1 cellular context compared by ENCODE assay signal in the genomic region with DNA sequence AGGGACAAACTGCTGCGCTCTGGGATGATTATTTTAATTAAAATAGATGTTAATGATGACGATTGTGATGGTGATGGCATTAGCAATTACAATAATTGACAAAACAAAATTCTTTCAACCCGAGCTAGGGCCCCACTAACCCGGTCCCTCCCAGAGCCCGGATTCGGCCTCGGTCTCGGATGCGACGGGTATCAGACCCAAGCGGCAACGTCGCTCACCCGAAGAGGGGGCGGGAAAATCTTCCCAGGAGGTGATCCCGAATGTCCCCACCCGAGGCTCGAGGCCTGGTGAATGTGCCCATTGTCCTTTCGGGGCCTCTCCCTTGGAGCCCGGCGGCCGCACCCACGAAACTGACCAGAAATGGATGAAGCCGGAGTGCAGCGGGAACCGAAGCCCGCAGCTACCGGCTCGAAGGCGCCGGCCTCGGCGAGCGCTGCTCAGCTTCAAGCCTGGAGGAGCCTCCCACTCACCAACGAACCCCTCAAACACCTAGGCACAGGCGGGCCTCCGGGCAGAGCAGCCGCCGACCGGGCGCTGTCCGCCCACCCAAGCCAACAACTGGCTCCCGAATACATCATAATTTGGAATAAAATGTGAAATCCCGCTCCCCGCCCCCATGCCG.
TF ChIP-seq lines count a peak whose summit lies in the region.

No MANE protein-coding gene starts in this region.

TF ChIP-seq in K562, 482 proteins besides CTCF, POLR2A, EP300 and RAD21 (continued from another document and continues in another):
- TF ChIP-seq POLR2AphosphoS5 (IDR thresholded peaks at IDR 0.05; ENCODE audit: control insufficient read depth, insufficient read depth, low read depth, low read length): no peak
- 0 out of 2 replicates have a peak, but pooled peaks have one; percentile 6 for TF ChIP-seq GATA2 (CRISPR knock-in tag; IDR thresholded peaks at IDR 0.05)
- no peak for TF ChIP-seq ZNF23 (CRISPR knock-in tag; IDR thresholded peaks at IDR 0.05)
- no peak for TF ChIP-seq SAP30 (IDR thresholded peaks at IDR 0.05; ENCODE audit: borderline replicate concordance, insufficient read depth, low read depth, low read length, poor library complexity, severe bottlenecking)
- no peak for TF ChIP-seq BCL6 (CRISPR knock-in tag; IDR thresholded peaks at IDR 0.05)
- TF ChIP-seq, protein P1, sequence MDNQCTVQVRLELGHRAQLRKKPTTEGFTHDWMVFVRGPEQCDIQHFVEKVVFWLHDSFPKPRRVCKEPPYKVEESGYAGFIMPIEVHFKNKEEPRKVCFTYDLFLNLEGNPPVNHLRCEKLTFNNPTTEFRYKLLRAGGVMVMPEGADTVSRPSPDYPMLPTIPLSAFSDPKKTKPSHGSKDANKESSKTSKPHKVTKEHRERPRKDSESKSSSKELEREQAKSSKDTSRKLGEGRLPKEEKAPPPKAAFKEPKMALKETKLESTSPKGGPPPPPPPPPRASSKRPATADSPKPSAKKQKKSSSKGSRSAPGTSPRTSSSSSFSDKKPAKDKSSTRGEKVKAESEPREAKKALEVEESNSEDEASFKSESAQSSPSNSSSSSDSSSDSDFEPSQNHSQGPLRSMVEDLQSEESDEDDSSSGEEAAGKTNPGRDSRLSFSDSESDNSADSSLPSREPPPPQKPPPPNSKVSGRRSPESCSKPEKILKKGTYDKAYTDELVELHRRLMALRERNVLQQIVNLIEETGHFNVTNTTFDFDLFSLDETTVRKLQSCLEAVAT (IDR thresholded peaks at IDR 0.05): peak; percentile 10 to 83; a peak in 2 of 4 replicates
- TF ChIP-seq ZSCAN29 (IDR thresholded peaks at IDR 0.05): peak; percentile 43; the same call in 1 of the 2 replicates
- TF ChIP-seq, protein P2, sequence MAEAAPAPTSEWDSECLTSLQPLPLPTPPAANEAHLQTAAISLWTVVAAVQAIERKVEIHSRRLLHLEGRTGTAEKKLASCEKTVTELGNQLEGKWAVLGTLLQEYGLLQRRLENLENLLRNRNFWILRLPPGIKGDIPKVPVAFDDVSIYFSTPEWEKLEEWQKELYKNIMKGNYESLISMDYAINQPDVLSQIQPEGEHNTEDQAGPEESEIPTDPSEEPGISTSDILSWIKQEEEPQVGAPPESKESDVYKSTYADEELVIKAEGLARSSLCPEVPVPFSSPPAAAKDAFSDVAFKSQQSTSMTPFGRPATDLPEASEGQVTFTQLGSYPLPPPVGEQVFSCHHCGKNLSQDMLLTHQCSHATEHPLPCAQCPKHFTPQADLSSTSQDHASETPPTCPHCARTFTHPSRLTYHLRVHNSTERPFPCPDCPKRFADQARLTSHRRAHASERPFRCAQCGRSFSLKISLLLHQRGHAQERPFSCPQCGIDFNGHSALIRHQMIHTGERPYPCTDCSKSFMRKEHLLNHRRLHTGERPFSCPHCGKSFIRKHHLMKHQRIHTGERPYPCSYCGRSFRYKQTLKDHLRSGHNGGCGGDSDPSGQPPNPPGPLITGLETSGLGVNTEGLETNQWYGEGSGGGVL (CRISPR knock-in tag; IDR thresholded peaks at IDR 0.05): no peak
- TF ChIP-seq NR2C2 (CRISPR knock-in tag; IDR thresholded peaks at IDR 0.05): no peak
- no peak for TF ChIP-seq NR2C2 (tag; IDR thresholded peaks at IDR 0.05)
- TF ChIP-seq, protein P3, sequence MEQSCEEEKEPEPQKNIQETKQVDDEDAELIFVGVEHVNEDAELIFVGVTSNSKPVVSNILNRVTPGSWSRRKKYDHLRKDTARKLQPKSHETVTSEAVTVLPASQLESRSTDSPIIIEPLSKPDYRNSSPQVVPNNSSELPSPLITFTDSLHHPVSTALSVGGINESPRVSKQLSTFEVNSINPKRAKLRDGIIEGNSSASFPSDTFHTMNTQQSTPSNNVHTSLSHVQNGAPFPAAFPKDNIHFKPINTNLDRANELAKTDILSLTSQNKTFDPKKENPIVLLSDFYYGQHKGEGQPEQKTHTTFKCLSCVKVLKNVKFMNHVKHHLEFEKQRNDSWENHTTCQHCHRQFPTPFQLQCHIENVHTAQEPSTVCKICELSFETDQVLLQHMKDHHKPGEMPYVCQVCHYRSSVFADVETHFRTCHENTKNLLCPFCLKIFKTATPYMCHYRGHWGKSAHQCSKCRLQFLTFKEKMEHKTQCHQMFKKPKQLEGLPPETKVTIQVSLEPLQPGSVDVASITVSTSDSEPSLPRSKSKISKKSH (CRISPR knock-in tag; IDR thresholded peaks at IDR 0.05): no peak
- TF ChIP-seq, protein P4, sequence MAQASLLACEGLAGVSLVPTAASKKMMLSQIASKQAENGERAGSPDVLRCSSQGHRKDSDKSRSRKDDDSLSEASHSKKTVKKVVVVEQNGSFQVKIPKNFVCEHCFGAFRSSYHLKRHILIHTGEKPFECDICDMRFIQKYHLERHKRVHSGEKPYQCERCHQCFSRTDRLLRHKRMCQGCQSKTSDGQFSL (CRISPR knock-in tag; IDR thresholded peaks at IDR 0.05): no peak
- TF ChIP-seq, protein P4 (tag; IDR thresholded peaks at IDR 0.05): no peak
- no peak for TF ChIP-seq NFYB (IDR thresholded peaks at IDR 0.05; ENCODE audit: extremely low read depth, insufficient read length)
- no peak for TF ChIP-seq MYBL2 (IDR thresholded peaks at IDR 0.05; ENCODE audit: low read depth)
- no peak for TF ChIP-seq MYBL2 (CRISPR knock-in tag; IDR thresholded peaks at IDR 0.05; ENCODE audit: borderline replicate concordance)
- TF ChIP-seq POLR2G (IDR thresholded peaks at IDR 0.05; ENCODE audit: low read depth, low read length): peak; percentile 72
- TF ChIP-seq FOSL1 (tag; conservative IDR thresholded peaks at IDR 0.05): no peak
- TF ChIP-seq JUN (IDR thresholded peaks at IDR 0.05; ENCODE audit: borderline replicate concordance, low read depth, low read length): no peak
- 0 out of 2 replicates have a peak, but pooled peaks have one; percentile 38 for TF ChIP-seq JUN (CRISPR knock-in tag; IDR thresholded peaks at IDR 0.05; ENCODE audit: borderline replicate concordance)
- TF ChIP-seq, protein P5, sequence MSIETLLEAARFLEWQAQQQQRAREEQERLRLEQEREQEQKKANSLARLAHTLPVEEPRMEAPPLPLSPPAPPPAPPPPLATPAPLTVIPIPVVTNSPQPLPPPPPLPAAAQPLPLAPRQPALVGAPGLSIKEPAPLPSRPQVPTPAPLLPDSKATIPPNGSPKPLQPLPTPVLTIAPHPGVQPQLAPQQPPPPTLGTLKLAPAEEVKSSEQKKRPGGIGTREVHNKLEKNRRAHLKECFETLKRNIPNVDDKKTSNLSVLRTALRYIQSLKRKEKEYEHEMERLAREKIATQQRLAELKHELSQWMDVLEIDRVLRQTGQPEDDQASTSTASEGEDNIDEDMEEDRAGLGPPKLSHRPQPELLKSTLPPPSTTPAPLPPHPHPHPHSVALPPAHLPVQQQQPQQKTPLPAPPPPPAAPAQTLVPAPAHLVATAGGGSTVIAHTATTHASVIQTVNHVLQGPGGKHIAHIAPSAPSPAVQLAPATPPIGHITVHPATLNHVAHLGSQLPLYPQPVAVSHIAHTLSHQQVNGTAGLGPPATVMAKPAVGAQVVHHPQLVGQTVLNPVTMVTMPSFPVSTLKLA (conservative IDR thresholded peaks at IDR 0.05): no peak
- TF ChIP-seq HMG20A (CRISPR knock-in tag; conservative IDR thresholded peaks at IDR 0.05): no peak
- no peak for TF ChIP-seq PTRF (tag; IDR thresholded peaks at IDR 0.05)
- no peak for TF ChIP-seq MEF2D (tag; conservative IDR thresholded peaks at IDR 0.05; ENCODE audit: low read depth)
- no peak for TF ChIP-seq SMAD3 (CRISPR knock-in tag; conservative IDR thresholded peaks at IDR 0.05)
- TF ChIP-seq, protein P6, sequence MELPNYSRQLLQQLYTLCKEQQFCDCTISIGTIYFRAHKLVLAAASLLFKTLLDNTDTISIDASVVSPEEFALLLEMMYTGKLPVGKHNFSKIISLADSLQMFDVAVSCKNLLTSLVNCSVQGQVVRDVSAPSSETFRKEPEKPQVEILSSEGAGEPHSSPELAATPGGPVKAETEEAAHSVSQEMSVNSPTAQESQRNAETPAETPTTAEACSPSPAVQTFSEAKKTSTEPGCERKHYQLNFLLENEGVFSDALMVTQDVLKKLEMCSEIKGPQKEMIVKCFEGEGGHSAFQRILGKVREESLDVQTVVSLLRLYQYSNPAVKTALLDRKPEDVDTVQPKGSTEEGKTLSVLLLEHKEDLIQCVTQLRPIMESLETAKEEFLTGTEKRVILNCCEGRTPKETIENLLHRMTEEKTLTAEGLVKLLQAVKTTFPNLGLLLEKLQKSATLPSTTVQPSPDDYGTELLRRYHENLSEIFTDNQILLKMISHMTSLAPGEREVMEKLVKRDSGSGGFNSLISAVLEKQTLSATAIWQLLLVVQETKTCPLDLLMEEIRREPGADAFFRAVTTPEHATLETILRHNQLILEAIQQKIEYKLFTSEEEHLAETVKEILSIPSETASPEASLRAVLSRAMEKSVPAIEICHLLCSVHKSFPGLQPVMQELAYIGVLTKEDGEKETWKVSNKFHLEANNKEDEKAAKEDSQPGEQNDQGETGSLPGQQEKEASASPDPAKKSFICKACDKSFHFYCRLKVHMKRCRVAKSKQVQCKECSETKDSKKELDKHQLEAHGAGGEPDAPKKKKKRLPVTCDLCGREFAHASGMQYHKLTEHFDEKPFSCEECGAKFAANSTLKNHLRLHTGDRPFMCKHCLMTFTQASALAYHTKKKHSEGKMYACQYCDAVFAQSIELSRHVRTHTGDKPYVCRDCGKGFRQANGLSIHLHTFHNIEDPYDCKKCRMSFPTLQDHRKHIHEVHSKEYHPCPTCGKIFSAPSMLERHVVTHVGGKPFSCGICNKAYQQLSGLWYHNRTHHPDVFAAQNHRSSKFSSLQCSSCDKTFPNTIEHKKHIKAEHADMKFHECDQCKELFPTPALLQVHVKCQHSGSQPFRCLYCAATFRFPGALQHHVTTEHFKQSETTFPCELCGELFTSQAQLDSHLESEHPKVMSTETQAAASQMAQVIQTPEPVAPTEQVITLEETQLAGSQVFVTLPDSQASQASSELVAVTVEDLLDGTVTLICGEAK (IDR thresholded peaks at IDR 0.05): no peak
- TF ChIP-seq, protein P6 (CRISPR knock-in tag; IDR thresholded peaks at IDR 0.05): no peak
- TF ChIP-seq ZNF668 (CRISPR knock-in tag; IDR thresholded peaks at IDR 0.05): no peak
- TF ChIP-seq NR2C1 (IDR thresholded peaks at IDR 0.05): no peak
- TF ChIP-seq NR2C1 (tag; IDR thresholded peaks at IDR 0.05): no peak
- peak in 1 of 2 experiments; percentile 63; a peak in 2 of 4 replicates for TF ChIP-seq MAZ (CRISPR knock-in tag; conservative IDR thresholded peaks at IDR 0.05 in 1 of 2, IDR thresholded peaks at IDR 0.05 in 1 of 2)
- no peak for TF ChIP-seq JUNB (CRISPR knock-in tag; conservative IDR thresholded peaks at IDR 0.05)
- TF ChIP-seq, protein P7, sequence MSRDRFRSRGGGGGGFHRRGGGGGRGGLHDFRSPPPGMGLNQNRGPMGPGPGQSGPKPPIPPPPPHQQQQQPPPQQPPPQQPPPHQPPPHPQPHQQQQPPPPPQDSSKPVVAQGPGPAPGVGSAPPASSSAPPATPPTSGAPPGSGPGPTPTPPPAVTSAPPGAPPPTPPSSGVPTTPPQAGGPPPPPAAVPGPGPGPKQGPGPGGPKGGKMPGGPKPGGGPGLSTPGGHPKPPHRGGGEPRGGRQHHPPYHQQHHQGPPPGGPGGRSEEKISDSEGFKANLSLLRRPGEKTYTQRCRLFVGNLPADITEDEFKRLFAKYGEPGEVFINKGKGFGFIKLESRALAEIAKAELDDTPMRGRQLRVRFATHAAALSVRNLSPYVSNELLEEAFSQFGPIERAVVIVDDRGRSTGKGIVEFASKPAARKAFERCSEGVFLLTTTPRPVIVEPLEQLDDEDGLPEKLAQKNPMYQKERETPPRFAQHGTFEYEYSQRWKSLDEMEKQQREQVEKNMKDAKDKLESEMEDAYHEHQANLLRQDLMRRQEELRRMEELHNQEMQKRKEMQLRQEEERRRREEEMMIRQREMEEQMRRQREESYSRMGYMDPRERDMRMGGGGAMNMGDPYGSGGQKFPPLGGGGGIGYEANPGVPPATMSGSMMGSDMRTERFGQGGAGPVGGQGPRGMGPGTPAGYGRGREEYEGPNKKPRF (IDR thresholded peaks at IDR 0.05; ENCODE audit: low read depth, low read length): no peak
- TF ChIP-seq, protein P8, sequence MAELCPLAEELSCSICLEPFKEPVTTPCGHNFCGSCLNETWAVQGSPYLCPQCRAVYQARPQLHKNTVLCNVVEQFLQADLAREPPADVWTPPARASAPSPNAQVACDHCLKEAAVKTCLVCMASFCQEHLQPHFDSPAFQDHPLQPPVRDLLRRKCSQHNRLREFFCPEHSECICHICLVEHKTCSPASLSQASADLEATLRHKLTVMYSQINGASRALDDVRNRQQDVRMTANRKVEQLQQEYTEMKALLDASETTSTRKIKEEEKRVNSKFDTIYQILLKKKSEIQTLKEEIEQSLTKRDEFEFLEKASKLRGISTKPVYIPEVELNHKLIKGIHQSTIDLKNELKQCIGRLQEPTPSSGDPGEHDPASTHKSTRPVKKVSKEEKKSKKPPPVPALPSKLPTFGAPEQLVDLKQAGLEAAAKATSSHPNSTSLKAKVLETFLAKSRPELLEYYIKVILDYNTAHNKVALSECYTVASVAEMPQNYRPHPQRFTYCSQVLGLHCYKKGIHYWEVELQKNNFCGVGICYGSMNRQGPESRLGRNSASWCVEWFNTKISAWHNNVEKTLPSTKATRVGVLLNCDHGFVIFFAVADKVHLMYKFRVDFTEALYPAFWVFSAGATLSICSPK (IDR thresholded peaks at IDR 0.05; ENCODE audit: borderline replicate concordance): no peak
- no peak for TF ChIP-seq STAG1 (CRISPR knock-in tag; IDR thresholded peaks at IDR 0.05; ENCODE audit: borderline replicate concordance)
- no peak for TF ChIP-seq ZNF444 (CRISPR knock-in tag; IDR thresholded peaks at IDR 0.05)
- TF ChIP-seq NFATC3 (IDR thresholded peaks at IDR 0.05): no peak
